2 cellular contexts compared by ENCODE assay signal in genomic region chr18:45287531-45287930, GRCh38.
TF ChIP-seq lines count a peak whose summit lies in the region.

No MANE protein-coding gene starts in this region.

TF ChIP-seq in liver, 16 proteins besides CTCF, POLR2A, EP300 and RAD21 (continued from another document):
- no peak for TF ChIP-seq ZBTB33 (IDR thresholded peaks at IDR 0.05)
- peak; percentile 12 for TF ChIP-seq MAX (IDR thresholded peaks at IDR 0.05)
- no peak for TF ChIP-seq SP1 (IDR thresholded peaks at IDR 0.05)
- TF ChIP-seq RXRA (IDR thresholded peaks at IDR 0.05): peak in 1 of 2 donors; percentile 12
- no peak for TF ChIP-seq FOXA2 (IDR thresholded peaks at IDR 0.05)

TF ChIP-seq in HepG2, 621 proteins besides CTCF, POLR2A, EP300 and RAD21 (continued from another document):
- TF ChIP-seq GMEB1 (CRISPR knock-in tag; IDR thresholded peaks at IDR 0.05; ENCODE audit: borderline replicate concordance): no peak
- TF ChIP-seq MXD4 (CRISPR knock-in tag; IDR thresholded peaks at IDR 0.05): no peak
- no peak for TF ChIP-seq MAFK (conservative IDR thresholded peaks at IDR 0.05 in 1 of 2, IDR thresholded peaks at IDR 0.05 in 1 of 2; ENCODE audit: low read length in 2 of 2)
- no peak for TF ChIP-seq TGIF2 (CRISPR knock-in tag; IDR thresholded peaks at IDR 0.05)
- TF ChIP-seq NR3C1 (CRISPR knock-in tag; IDR thresholded peaks at IDR 0.05): no peak
- no peak for TF ChIP-seq DZIP1 (CRISPR knock-in tag; IDR thresholded peaks at IDR 0.05)
- TF ChIP-seq ZBTB21 (CRISPR knock-in tag; IDR thresholded peaks at IDR 0.05): no peak
